ENCODE assay signal across 20 cellular contexts in genomic region chr10:106608101-106608500, GRCh38.
"Had no signal": no experiment of that assay in that cellular context is flagged by ENCODE, and none has a peak within 500 bp of the region (broad histone marks: within the 10 kb centered on the region; RNA-seq: fewer than 3 reads in every experiment).

No MANE protein-coding gene starts in this region.

- H3K27me3 Mint-ChIP-seq: memory B cell had no signal

- H3K27ac Mint-ChIP-seq: immature natural killer cell, memory B cell, mesothelial cell of epicardium, natural killer cell had no signal

- FAIRE-seq: kidney had no signal

- DNase-seq: colonic mucosa; dermis blood vessel endothelial cell; esophagus squamous epithelium; glutamatergic neuron; immature natural killer cell; kidney; left cardiac atrium; left ventricle myocardium inferior; lower lobe of right lung; natural killer cell; ovary; stimulated activated CD4-positive, alpha-beta T cell treated with anti-CD3 and anti-CD28 coated beads, Interleukin-2, amount 100 ng/mL, for 48 hours; stimulated activated naive CD4-positive, alpha-beta T cell treated with Interleukin-2 at 50 U/mL for 16 hours; trophoblast cell had no signal

- H3K36me3 Mint-ChIP-seq: immature natural killer cell, memory B cell, mesothelial cell of epicardium, natural killer cell had no signal

- ATAC-seq: gastroesophageal sphincter, left cardiac atrium, lower lobe of right lung, natural killer cell had no signal

- H3K9me3 Mint-ChIP-seq: memory B cell, mesothelial cell of epicardium had no signal

- H3K4me3 ChIP-seq: colonic mucosa, esophagus squamous epithelium, gastroesophageal sphincter, left ventricle myocardium inferior, lower lobe of right lung, ovary, right atrium auricular region, smooth muscle cell had no signal

- H3K4me1 Mint-ChIP-seq: immature natural killer cell, memory B cell, mesothelial cell of epicardium, natural killer cell, neural crest cell had no signal

- H3K4me3 Mint-ChIP-seq: immature natural killer cell, memory B cell, mesothelial cell of epicardium, natural killer cell, neural crest cell had no signal
